1 cellular context compared by ENCODE assay signal in genomic region chr2:27407798-27408491, GRCh38.
TF ChIP-seq lines count a peak whose summit lies in the region.

No MANE protein-coding gene starts in this region.

TF ChIP-seq in K562, 482 proteins besides CTCF, POLR2A, EP300 and RAD21 (continues in another document):
- TF ChIP-seq ZNF134 (CRISPR knock-in tag; conservative IDR thresholded peaks at IDR 0.05) (no peak), ZFP30 (CRISPR knock-in tag; IDR thresholded peaks at IDR 0.05; ENCODE audit: borderline replicate concordance) (no peak), PATZ1 (CRISPR knock-in tag; IDR thresholded peaks at IDR 0.05; ENCODE audit: borderline replicate concordance) (no peak), MLLT1 (IDR thresholded peaks at IDR 0.05) (peak in 1 of 2 experiments; percentile 93; a peak in 2 of 4 replicates), ZNF444 (CRISPR knock-in tag; IDR thresholded peaks at IDR 0.05) (no peak), E2F6 (IDR thresholded peaks at IDR 0.05; ENCODE audit: borderline replicate concordance in 1 of 2, extremely low read depth in 1 of 2, insufficient read depth in 1 of 2, insufficient read length in 1 of 2, low read depth in 1 of 2, low read length in 1 of 2, poor library complexity in 1 of 2, severe bottlenecking in 1 of 2) (no peak), ZBTB7A (IDR thresholded peaks at IDR 0.05; ENCODE audit: borderline replicate concordance, control insufficient read depth, low read depth, low read length) (peak; percentile 52; the same call in 1 of the 2 replicates), TAL1 (IDR thresholded peaks at IDR 0.05) (no peak), SIX5 (IDR thresholded peaks at IDR 0.05; ENCODE audit: borderline replicate concordance in 1 of 2, insufficient read depth in 1 of 2, low read depth in 1 of 2, low read length in 2 of 2) (no peak), ZEB2 (IDR thresholded peaks at IDR 0.05) (0 out of 2 replicates have a peak, but pooled peaks have one; percentile 44), KAT7 (CRISPR knock-in tag; IDR thresholded peaks at IDR 0.05; ENCODE audit: borderline replicate concordance) (peak; percentile 68; the same call in 1 of the 2 replicates), ZNF512 (tag; IDR thresholded peaks at IDR 0.05) (no peak), HDAC3 (IDR thresholded peaks at IDR 0.05; ENCODE audit: borderline replicate concordance, partially characterized antibody) (peak; percentile 53), RERE (CRISPR knock-in tag; IDR thresholded peaks at IDR 0.05; ENCODE audit: borderline replicate concordance) (no peak), CBX3 (IDR thresholded peaks at IDR 0.05; ENCODE audit: borderline replicate concordance in 1 of 2, low read length in 2 of 2) (no peak), TFAP4 (CRISPR knock-in tag; IDR thresholded peaks at IDR 0.05; ENCODE audit: borderline replicate concordance) (0 out of 2 replicates have a peak, but pooled peaks have one; percentile 23), ZNF133 (CRISPR knock-in tag; IDR thresholded peaks at IDR 0.05) (no peak), VEZF1 (CRISPR knock-in tag; IDR thresholded peaks at IDR 0.05) (no peak), ZNF146 (CRISPR knock-in tag; IDR thresholded peaks at IDR 0.05; ENCODE audit: unreplicated experiment) (no peak), GATAD2B (IDR thresholded peaks at IDR 0.05; ENCODE audit: borderline replicate concordance) (no peak), ZNF217 (CRISPR knock-in tag; IDR thresholded peaks at IDR 0.05) (no peak), NR2C1 (IDR thresholded peaks at IDR 0.05) (no peak; the same call in 1 of the 2 replicates), NR2C1 (tag; IDR thresholded peaks at IDR 0.05) (no peak), SRSF1 (IDR thresholded peaks at IDR 0.05; ENCODE audit: low read depth, low read length) (no peak), MNT (conservative IDR thresholded peaks at IDR 0.05) (peak in 1 of 2 experiments; percentile 27; a peak in 1 of 4 replicates), NFIX (CRISPR knock-in tag; IDR thresholded peaks at IDR 0.05; ENCODE audit: low read depth) (no peak), USF2 (CRISPR knock-in tag; IDR thresholded peaks at IDR 0.05) (no peak), SMAD3 (CRISPR knock-in tag; conservative IDR thresholded peaks at IDR 0.05) (no peak), MAFF (IDR thresholded peaks at IDR 0.05; ENCODE audit: low read length) (no peak), SMC3 (conservative IDR thresholded peaks at IDR 0.05; ENCODE audit: insufficient read depth, low read depth, low read length) (0 out of 2 replicates have a peak, but pooled peaks have one; percentile 39), ZBTB33 (CRISPR knock-in tag; IDR thresholded peaks at IDR 0.05) (peak; percentile 80), ETS1 (conservative IDR thresholded peaks at IDR 0.05; ENCODE audit: control insufficient read depth, low read depth, low read length) (no peak), THAP7 (CRISPR knock-in tag; IDR thresholded peaks at IDR 0.05) (no peak), ATF1 (CRISPR knock-in tag; IDR thresholded peaks at IDR 0.05) (no peak), ATF1 (tag; IDR thresholded peaks at IDR 0.05) (no peak), ZNF140 (CRISPR knock-in tag; IDR thresholded peaks at IDR 0.05) (no peak), FOSL1 (tag; conservative IDR thresholded peaks at IDR 0.05) (no peak)
